In the genomic region with DNA sequence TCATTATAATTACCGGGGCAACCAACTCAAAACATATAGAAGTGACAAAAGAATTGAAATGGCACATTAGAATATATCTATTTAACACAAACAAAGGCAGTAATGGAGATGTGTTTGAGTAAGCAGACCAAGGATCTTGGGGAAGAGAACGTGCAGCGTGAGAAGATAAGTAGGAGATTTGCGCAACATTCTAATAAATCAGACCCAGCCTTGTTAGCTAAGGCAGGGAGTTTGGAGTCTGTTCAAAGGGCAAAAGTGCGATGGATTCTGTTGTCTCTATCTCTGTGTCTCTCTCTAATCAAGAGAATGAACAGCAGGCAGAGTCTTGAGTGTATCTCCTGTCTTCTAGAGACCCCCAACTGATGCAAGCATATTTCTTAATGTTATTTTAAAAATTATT, we compare ENCODE assay signal across 24 cellular contexts. TPM values are rescaled to one million over a fixed set of nuclear protein-coding genes. Genes with fewer than 3 reads are reported as not detected.
"Had no signal": no experiment of that assay in that cellular context is flagged by ENCODE, and none has a peak within 500 bp of the region (broad histone marks: within the 10 kb centered on the region; RNA-seq: fewer than 3 reads in every experiment).

No MANE protein-coding gene starts in this region.

- H3K4me3 Mint-ChIP-seq: activated CD8-positive, alpha-beta T cell treated with anti-CD3 and anti-CD28 coated beads, Interleukin-2, amount 10 ng/mL, durations not matched to agents 7 days and 5 days; activated T-cell treated with anti-CD3 and anti-CD28 coated beads, Interleukin-2, amount 50 U/mL, for 4 hours; T-helper 17 cell; WTC11 had no signal

- H3K36me3 Mint-ChIP-seq: WTC11 had no signal

- DNase-seq: activated CD4-positive, alpha-beta T cell treated with anti-CD3 and anti-CD28 coated beads for 48 hours; activated CD4-positive, alpha-beta T cell treated with anti-CD3 and anti-CD28 coated beads, Interleukin-2, amount 50 U/mL, for 4 hours; activated CD4-positive, CD25-positive, alpha-beta regulatory T cell treated with anti-CD3 and anti-CD28 coated beads, Interleukin-2, amount 50 U/mL, for 72 hours; activated CD8-positive, alpha-beta T cell treated with anti-CD3 and anti-CD28 coated beads, Interleukin-2, amount 10 ng/mL, durations not matched to agents 7 days and 5 days; activated effector memory CD4-positive, alpha-beta T cell treated with anti-CD3 and anti-CD28 coated beads, Interleukin-2, amount 50 U/mL, for 16 hours; activated naive CD4-positive, alpha-beta T cell treated with Interleukin-2 at 50 U/mL for 16 hours; activated T-cell treated with anti-CD3 and anti-CD28 coated beads, Interleukin-2, amount 50 U/mL, for 4 hours; anterior cingulate cortex; KG1; NCI-H1092; NCI-H1417 treated with DMSO at 0.1 percent for 48 hours; NCI-H1694; NCI-H2029; NCI-H2107; NCI-H2171 treated with DMSO at 0.1 percent for 48 hours; NCI-H510A treated with DMSO at 0.1 percent for 48 hours; SIG-M5; T-helper 17 cell; T-helper 9 cell had no signal

- ATAC-seq: activated CD8-positive, alpha-beta T cell treated with anti-CD3 and anti-CD28 coated beads, Interleukin-2, amount 10 ng/mL, durations not matched to agents 7 days and 5 days; activated naive CD4-positive, alpha-beta T cell treated with anti-CD3 and anti-CD28 coated beads, Interleukin-2, amount 50 U/mL, for 72 hours; activated T-cell treated with anti-CD3 and anti-CD28 coated beads, Interleukin-2, amount 50 U/mL, for 4 hours; T-helper 17 cell; WTC11 had no signal

- H3K27ac Mint-ChIP-seq: activated CD8-positive, alpha-beta T cell treated with anti-CD3 and anti-CD28 coated beads, Interleukin-2, amount 10 ng/mL, durations not matched to agents 7 days and 5 days; activated naive CD4-positive, alpha-beta T cell treated with anti-CD3 and anti-CD28 coated beads, Interleukin-2, amount 50 U/mL, for 72 hours; T-helper 17 cell; WTC11 had no signal

RNA-seq across cellular contexts. Expression of gene FA2H, which starts 55.0 kb away (rescaled TPM):
- total RNA-seq: activated CD8-positive, alpha-beta T cell treated with anti-CD3 and anti-CD28 coated beads, Interleukin-2, amount 10 ng/mL, durations not matched to agents 7 days and 5 days; activated naive CD4-positive, alpha-beta T cell treated with anti-CD3 and anti-CD28 coated beads, Interleukin-2, amount 50 U/mL, for 72 hours; cardiac septum; MCF 10A; RPMI7951 had no signal
